In genomic region chr6:156427345-156427744, GRCh38 we compare ENCODE assay signal across 10 cellular contexts.
DNase-seq lines count a peak whose midpoint lies in the region; ATAC-seq, FAIRE-seq and TF ChIP-seq lines count a peak whose summit lies in the region.
"Had no signal": no experiment of that assay in that cellular context is flagged by ENCODE, and none has a peak within 500 bp of the region (broad histone marks: within the 10 kb centered on the region; RNA-seq: fewer than 3 reads in every experiment).

No MANE protein-coding gene starts in this region.

- in situ Hi-C loops in IMR-90 (cut with MboI; ENCODE audit: low sequenced_read_pairs) = no loop called here
- in situ Hi-C loops in mammary epithelial cell (cut with MboI; ENCODE audit: low sequenced_read_pairs in 2 of 2) = no loop called here

- dilution Hi-C loops in IMR-90 (cut with HindIII; ENCODE audit: low sequenced_read_pairs, unreplicated experiment) = no loop called here
- dilution Hi-C loops in mammary epithelial cell (cut with HindIII; ENCODE audit: low sequenced_read_pairs) = no loop called here
- dilution Hi-C loops in keratinocyte (cut with MboI; ENCODE audit: extremely low pct_ligation_motif_present, low sequenced_read_pairs) = no loop called here

- H4K8ac ChIP-seq in IMR-90 (ENCODE audit: low read depth in 2 of 2, low read length in 2 of 2) = peak overlapping the region in 1 of 2 experiments; percentile 14; a peak in 1 of 4 replicates

- H2AK5ac ChIP-seq in IMR-90 (ENCODE audit: low read depth, low read length) = no peak overlapping the region

- H2AFZ ChIP-seq in IMR-90 (replicated peaks; ENCODE audit: low read length, poor library complexity) (no peak overlapping the region), mammary epithelial cell (ENCODE audit: low read depth, low read length) (peak overlapping the region; percentile 68), keratinocyte (ENCODE audit: control insufficient read depth, low read length) (no peak overlapping the region)

- ATAC-seq in IMR-90 (ENCODE audit: low read depth) (peak; percentile 80), HG03108 (IDR thresholded peaks at IDR 0.05; ENCODE audit: unreplicated experiment) (no peak)

- H3K27ac ChIP-seq in AG04450 (ENCODE audit: low read depth, low read length) = peak overlapping the region; percentile 25
- H3K27ac ChIP-seq in IMR-90 (ENCODE audit: insufficient read depth, low read length) = peak overlapping the region; percentile 23; the same call in 1 of the 2 replicates
- no peak overlapping the region for H3K27ac ChIP-seq in mammary epithelial cell (ENCODE audit: insufficient read depth, low read depth, low read length)
- H3K27ac ChIP-seq in keratinocyte (ENCODE audit: control insufficient read depth, insufficient read depth, low read length) = peak overlapping the region; percentile 39
- H3K27ac ChIP-seq in spleen = no peak overlapping the region

- 0 out of 2 replicates have a peak overlapping the region, but pooled peaks have one; percentile 23 for H3K4ac ChIP-seq in IMR-90 (ENCODE audit: low read depth, low read length)

- POLR2A ChIA-PET in AG04450 (lab: Yijun Ruan, JAX) = interaction anchor here (0.6 to 1.7 kb wide), 2 partner anchors 10 to 367 kb away, joined by 6 to 14 read pairs; no protein-coding TSS in a partner anchor
- POLR2A ChIA-PET in IMR-90 (lab: Charles Lee; ENCODE audit: unreplicated experiment) = no interaction called here

- peak overlapping the region; percentile 35; the same call in 1 of the 3 replicates for H2BK15ac ChIP-seq in IMR-90 (ENCODE audit: low read depth, low read length)

- no peak overlapping the region; the same call in 1 of the 2 replicates for H3K14ac ChIP-seq in IMR-90 (replicated peaks; ENCODE audit: low read depth, low read length)

- TF ChIP-seq CTCF in AG04450 (IDR thresholded peaks at IDR 0.05; ENCODE audit: low read depth, low read length) (no peak), IMR-90 (conservative IDR thresholded peaks at IDR 0.05; ENCODE audit: low read depth, low read length) (no peak), mammary epithelial cell (conservative IDR thresholded peaks at IDR 0.05 in 1 of 2, IDR thresholded peaks at IDR 0.05 in 1 of 2; ENCODE audit: extremely low read depth in 1 of 2, insufficient read depth in 1 of 2, low read depth in 1 of 2, low read length in 2 of 2) (no peak), keratinocyte (optimal IDR thresholded peaks at IDR 0.05 in 1 of 3, IDR thresholded peaks at IDR 0.05 in 1 of 3, conservative IDR thresholded peaks at IDR 0.05 in 1 of 3; ENCODE audit: extremely low read depth in 1 of 3, insufficient read depth in 2 of 3, low read length in 3 of 3) (no peak), spleen (IDR thresholded peaks at IDR 0.05 in 8 of 11, conservative IDR thresholded peaks at IDR 0.05 in 3 of 11) (no peak)

- H3K56ac ChIP-seq in IMR-90 (ENCODE audit: extremely low read depth, insufficient read depth, low read length) = no peak overlapping the region

- H3K9me1 ChIP-seq in IMR-90 (ENCODE audit: insufficient read depth, low read length) = no peaks in the 10 kb centered on the region
- no peaks in the 10 kb centered on the region for H3K9me1 ChIP-seq in keratinocyte (ENCODE audit: control insufficient read depth, extremely low read depth, insufficient read depth, low read length)

- no peak overlapping the region for H3K4me3 ChIP-seq in AG04450 (ENCODE audit: low read depth, low read length)
- H3K4me3 ChIP-seq in IMR-90 (ENCODE audit: insufficient read depth, low read depth, low read length) = no peak overlapping the region
- H3K4me3 ChIP-seq in mammary epithelial cell (replicated peaks in 1 of 3; ENCODE audit: insufficient read depth in 1 of 3, low read depth in 2 of 3, low read length in 3 of 3) = no peak overlapping the region
- H3K4me3 ChIP-seq in keratinocyte (ENCODE audit: control insufficient read depth in 2 of 3, extremely low read depth in 1 of 3, insufficient read depth in 2 of 3, low read depth in 1 of 3, low read length in 3 of 3) = no peak overlapping the region
- no peak overlapping the region for H3K4me3 ChIP-seq in spleen

- H4K20me1 ChIP-seq in IMR-90 (ENCODE audit: insufficient read depth, low read length) = no peaks in the 10 kb centered on the region
- no peaks in the 10 kb centered on the region for H4K20me1 ChIP-seq in mammary epithelial cell (ENCODE audit: insufficient read depth, low read length)
- no peaks in the 10 kb centered on the region for H4K20me1 ChIP-seq in keratinocyte (ENCODE audit: control insufficient read depth, extremely low read depth, insufficient read depth, low read length)

- intact Hi-C loops in IMR-90 (cut with micrococcal nuclease) (no loop called here), mammary epithelial cell (cut with micrococcal nuclease) (no loop called here), spleen (cut with DNase I; ENCODE audit: low total_unique reads) (no loop called here)

- H3K18ac ChIP-seq in IMR-90 (ENCODE audit: low read depth, low read length) = peak overlapping the region; percentile 54; the same call in 1 of the 2 replicates

- peak overlapping the region; percentile 17; the same call in 1 of the 2 replicates for H4K5ac ChIP-seq in IMR-90 (ENCODE audit: low read depth, low read length)

- no peak for TF ChIP-seq RAD21 in IMR-90 (IDR thresholded peaks at IDR 0.05; ENCODE audit: low read length)

- H3K27me3 ChIP-seq in AG04450 (ENCODE audit: control insufficient read depth, insufficient read depth, low read length) (no peaks in the 10 kb centered on the region), IMR-90 (ENCODE audit: control insufficient read depth, insufficient read depth, low read length) (no peaks in the 10 kb centered on the region), mammary epithelial cell (ENCODE audit: insufficient read depth, low read length) (no peaks in the 10 kb centered on the region), keratinocyte (ENCODE audit: control insufficient read depth, extremely low read depth, insufficient read depth, low read length) (no peaks in the 10 kb centered on the region), spleen (replicated peaks in 1 of 7) (no peaks in the 10 kb centered on the region)

- peak overlapping the region; percentile 28 for H2BK5ac ChIP-seq in IMR-90 (ENCODE audit: low read depth, low read length, poor library complexity, severe bottlenecking)

- H3K36me3 ChIP-seq in IMR-90 (ENCODE audit: control insufficient read depth, insufficient read depth, low read length) (no peaks in the 10 kb centered on the region), mammary epithelial cell (ENCODE audit: insufficient read depth, low read length) (no peaks in the 10 kb centered on the region), keratinocyte (ENCODE audit: control insufficient read depth in 2 of 2, extremely low read depth in 1 of 2, insufficient read depth in 2 of 2, low read length in 2 of 2) (no peaks in the 10 kb centered on the region), spleen (no peaks in the 10 kb centered on the region)

- peak overlapping the region; percentile 67 for H2BK120ac ChIP-seq in IMR-90 (ENCODE audit: low read depth, low read length)

- peak overlapping the region; percentile 14; the same call in 1 of the 2 replicates for H4K91ac ChIP-seq in IMR-90 (ENCODE audit: insufficient read depth, low read depth, low read length)

- H3K9ac ChIP-seq in IMR-90 (ENCODE audit: low read depth, low read length) (no peak overlapping the region), mammary epithelial cell (ENCODE audit: insufficient read depth, low read length) (no peak overlapping the region), keratinocyte (ENCODE audit: control insufficient read depth, extremely low read depth, insufficient read depth, low read length) (no peak overlapping the region)

- H3K9me3 ChIP-seq in AG04450 (ENCODE audit: control insufficient read depth, insufficient read depth, low read length) (peaks cover 7% of the 10 kb centered on the region; the same call in 1 of the 2 replicates), IMR-90 (ENCODE audit: control insufficient read depth, insufficient read depth, low read length) (peaks cover 6% of the 10 kb centered on the region; the same call in 1 of the 2 replicates), mammary epithelial cell (replicated peaks; ENCODE audit: insufficient read depth, low read length) (no peaks in the 10 kb centered on the region), keratinocyte (ENCODE audit: control insufficient read depth, low read depth, low read length) (no peaks in the 10 kb centered on the region), spleen (peaks cover 0 to 11% (median 9%) of the 10 kb centered on the region in 8 donors)

- CTCF ChIA-PET in AG04450 (lab: Charles Lee) = interaction anchor here (1.3 kb wide), 1 partner anchor 618 kb away, joined by 3 read pairs; no protein-coding TSS in a partner anchor
- CTCF ChIA-PET in IMR-90 (lab: Yijun Ruan, JAX) = no interaction called here
- CTCF ChIA-PET in mammary epithelial cell (lab: Charles Lee; ENCODE audit: low non-redundant PET) = no interaction called here

- no peak overlapping the region for H2AK9ac ChIP-seq in IMR-90 (replicated peaks; ENCODE audit: low read depth, low read length, poor library complexity)

- no peaks in the 10 kb centered on the region for H3K79me1 ChIP-seq in IMR-90 (ENCODE audit: low read depth in 1 of 2, low read length in 2 of 2)

- TF ChIP-seq POLR2A in IMR-90 (IDR thresholded peaks at IDR 0.05; ENCODE audit: low read depth, low read length) (no peak), spleen (IDR thresholded peaks at IDR 0.05) (no peak)

- H3K4me1 ChIP-seq in IMR-90 (ENCODE audit: control insufficient read depth, insufficient read depth, low read length) (peaks cover 5% of the 10 kb centered on the region; the same call in 1 of the 2 replicates), mammary epithelial cell (ENCODE audit: insufficient read depth, low read length) (peaks cover 6% of the 10 kb centered on the region), keratinocyte (ENCODE audit: control insufficient read depth, extremely low read depth, insufficient read depth, low read length) (peaks cover 8% of the 10 kb centered on the region), spleen (peaks cover 0 to 3% (median 0%) of the 10 kb centered on the region in 6 donors)

- no peaks in the 10 kb centered on the region for H3K79me2 ChIP-seq in mammary epithelial cell (ENCODE audit: insufficient read depth, low read length)
- H3K79me2 ChIP-seq in keratinocyte (ENCODE audit: control insufficient read depth, insufficient read depth, low read length) = no peaks in the 10 kb centered on the region

- DNase-seq in AG04450 (ENCODE audit: low read depth, low spot score) = peak; percentile 73
- peak; percentile 91 for DNase-seq in IMR-90
- peak; percentile 92 for DNase-seq in mammary epithelial cell
- peak; percentile 88 for DNase-seq in keratinocyte (ENCODE audit: low read depth, low spot score)
- no peak for DNase-seq in NK-92 treated with Interleukin-12 subunit alpha and Interleukin-12 subunit beta, amount 100 ng/mL, for 24 hours (lab: John Stamatoyannopoulos, UW)
- DNase-seq in T-helper 9 cell = no peak
- DNase-seq in spleen = no peak
- DNase-seq: activated CD4-positive, CD25-positive, alpha-beta regulatory T cell treated with anti-CD3 and anti-CD28 coated beads, Interleukin-2, amount 50 U/mL, for 72 hours; DND-41 had no signal

- no peak overlapping the region for H3K23ac ChIP-seq in IMR-90 (ENCODE audit: low read depth, low read length)

- BruUV-seq in IMR-90 (replicated peaks; lab: Mats Ljungman, UMichigan) (no TSS peak), mammary epithelial cell (replicated peaks; lab: Mats Ljungman, UMichigan) (no TSS peak)

- H3K4me2 ChIP-seq in IMR-90 (ENCODE audit: low read depth, low read length) = peak overlapping the region; percentile 13; the same call in 1 of the 2 replicates
- H3K4me2 ChIP-seq in mammary epithelial cell (ENCODE audit: insufficient read depth, low read depth, low read length) = no peak overlapping the region
- peak overlapping the region; percentile 49 for H3K4me2 ChIP-seq in keratinocyte (ENCODE audit: control insufficient read depth, extremely low read depth, insufficient read depth, low read depth, low read length)

- peak overlapping the region; percentile 60; the same call in 1 of the 2 replicates for H2BK20ac ChIP-seq in IMR-90 (ENCODE audit: low read depth, low read length)

- peak; percentile 90 for FAIRE-seq in keratinocyte (lab: Jason Lieb, UNC)

- WGBS in IMR-90 (ENCODE audit: extremely low coverage in 2 of 2, insufficient read length in 1 of 2), 2 experiments = no CpG with 5 or more reads among the region's 2 CpGs
- 0% methylated on average over 2 of the region's 2 CpGs for WGBS in mammary epithelial cell (ENCODE audit: low coverage, missing lambda C conversion rate)
- 29 to 48% (median 34%) methylated on average over 2 of the region's 2 CpGs for WGBS in spleen, 5 donors

Comparison
In these comparisons a context has a peak if more than half of its experiments do, and no peak if none do; other contexts are left out.
1. DNase-seq: peak in AG04450 (single experiment), IMR-90 (single experiment), mammary epithelial cell (single experiment) and keratinocyte (single experiment); none in NK-92 treated with Interleukin-12 subunit alpha and Interleukin-12 subunit beta, amount 100 ng/mL, for 24 hours (single experiment), T-helper 9 cell (single experiment) and spleen (single experiment).
2. H3K27ac ChIP-seq: peak in AG04450 (single experiment), IMR-90 (single experiment) and keratinocyte (single experiment); none in mammary epithelial cell (single experiment) and spleen (0 of 8).